In the genomic region with DNA sequence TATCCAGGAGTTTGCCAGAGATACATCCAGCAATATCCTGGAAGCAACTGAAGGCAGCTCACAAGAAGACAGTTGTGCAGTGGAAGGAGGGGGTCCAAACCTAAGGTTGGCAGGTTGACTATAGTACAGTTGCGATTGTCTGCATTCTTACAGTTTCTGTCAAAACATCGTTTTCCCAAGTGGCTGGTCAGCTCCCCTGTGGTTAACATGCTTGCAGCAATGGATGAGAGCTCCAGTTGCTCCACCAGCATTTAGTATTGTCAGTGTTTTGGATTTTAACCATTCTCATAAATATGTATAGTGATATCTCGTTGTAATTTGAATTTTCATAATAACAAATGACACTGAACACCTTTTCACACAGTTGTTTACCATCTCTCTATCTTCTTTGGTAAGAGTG, we compare ENCODE assay signal across 11 cellular contexts. TPM values are rescaled to one million over a fixed set of nuclear protein-coding genes. Genes with fewer than 3 reads are reported as not detected.
DNase-seq lines count a peak whose midpoint lies in the region; ATAC-seq and TF ChIP-seq lines count a peak whose summit lies in the region.
"Had no signal": no experiment of that assay in that cellular context is flagged by ENCODE, and none has a peak within 500 bp of the region (broad histone marks: within the 10 kb centered on the region; RNA-seq: fewer than 3 reads in every experiment).

No MANE protein-coding gene starts in this region.

- H3K36me3 ChIP-seq in BLaER1 (peaks cover 7% of the 10 kb centered on the region; the same call in 1 of the 2 replicates), DOHH2 (ENCODE audit: control insufficient read depth, low read length) (peaks cover 58% of the 10 kb centered on the region)

- no peaks in the 10 kb centered on the region for H3K27me3 Mint-ChIP-seq in activated naive CD8-positive, alpha-beta T cell treated with anti-CD3 and anti-CD28 coated beads for 36 hours
- no peaks in the 10 kb centered on the region for H3K27me3 Mint-ChIP-seq in natural killer cell treated with Interleukin-12 subunit alpha and Interleukin-12 subunit beta and Interleukin-15 and Interleukin-18, amount 100 ng/mL, for 72 hours
- H3K27me3 Mint-ChIP-seq in progenitor cell of endocrine pancreas, result no peaks in the 10 kb centered on the region

- H3K4me3 Mint-ChIP-seq in activated naive CD8-positive, alpha-beta T cell treated with anti-CD3 and anti-CD28 coated beads for 36 hours, result peak overlapping the region; percentile 79
- H3K4me3 Mint-ChIP-seq in natural killer cell treated with Interleukin-12 subunit alpha and Interleukin-12 subunit beta and Interleukin-15 and Interleukin-18, amount 100 ng/mL, for 72 hours, result peak overlapping the region; percentile 89
- no peak overlapping the region for H3K4me3 Mint-ChIP-seq in progenitor cell of endocrine pancreas (ENCODE audit: low read depth)
- H3K4me3 Mint-ChIP-seq: HFFc6 had no signal

- peak overlapping the region; percentile 80 for H3K9ac ChIP-seq in BLaER1

- peaks cover 95% of the 10 kb centered on the region for H3K79me2 ChIP-seq in DOHH2 (ENCODE audit: control insufficient read depth, low read length)

- H3F3A ChIP-seq in DOHH2 (ENCODE audit: control insufficient read depth, insufficient read depth), result peaks cover 49% of the 10 kb centered on the region

- H3K27me3 ChIP-seq in BLaER1 (no peaks in the 10 kb centered on the region), DOHH2 (ENCODE audit: control insufficient read depth, low read length) (no peaks in the 10 kb centered on the region)

- no peak for ATAC-seq in natural killer cell treated with Interleukin-12 subunit alpha and Interleukin-12 subunit beta and Interleukin-15 and Interleukin-18, amount 100 ng/mL, for 72 hours
- ATAC-seq in GM18519 (IDR thresholded peaks at IDR 0.05; ENCODE audit: low FRiP score, unreplicated experiment), result no peak

- peaks cover 50% of the 10 kb centered on the region for H3K36me3 Mint-ChIP-seq in activated naive CD8-positive, alpha-beta T cell treated with anti-CD3 and anti-CD28 coated beads for 36 hours
- H3K36me3 Mint-ChIP-seq in natural killer cell treated with Interleukin-12 subunit alpha and Interleukin-12 subunit beta and Interleukin-15 and Interleukin-18, amount 100 ng/mL, for 72 hours, result peaks cover 7% of the 10 kb centered on the region
- no peaks in the 10 kb centered on the region for H3K36me3 Mint-ChIP-seq in progenitor cell of endocrine pancreas (ENCODE audit: insufficient read depth)

- TF ChIP-seq CTCF in DOHH2 (IDR thresholded peaks at IDR 0.05; ENCODE audit: low read depth, low read length, poor library complexity, severe bottlenecking) (no peak), progenitor cell of endocrine pancreas (IDR thresholded peaks at IDR 0.05; ENCODE audit: unreplicated experiment) (no peak)

- peak overlapping the region; percentile 98 for H3K27ac ChIP-seq in BLaER1
- H3K27ac ChIP-seq in DOHH2 (ENCODE audit: low read depth, low read length), result peak overlapping the region; percentile 99

- H3K27ac Mint-ChIP-seq in activated naive CD8-positive, alpha-beta T cell treated with anti-CD3 and anti-CD28 coated beads for 36 hours, result peak overlapping the region; percentile 99
- H3K27ac Mint-ChIP-seq in natural killer cell treated with Interleukin-12 subunit alpha and Interleukin-12 subunit beta and Interleukin-15 and Interleukin-18, amount 100 ng/mL, for 72 hours, result peak overlapping the region; percentile 83 to 99
- no peak overlapping the region for H3K27ac Mint-ChIP-seq in progenitor cell of endocrine pancreas
- H3K27ac Mint-ChIP-seq: HFFc6 had no signal

- H3K4me1 Mint-ChIP-seq in activated naive CD8-positive, alpha-beta T cell treated with anti-CD3 and anti-CD28 coated beads for 36 hours, result peaks cover 94% of the 10 kb centered on the region
- H3K4me1 Mint-ChIP-seq in natural killer cell treated with Interleukin-12 subunit alpha and Interleukin-12 subunit beta and Interleukin-15 and Interleukin-18, amount 100 ng/mL, for 72 hours (ENCODE audit: low read depth in 2 of 2), result peaks cover 76 to 85% of the 10 kb centered on the region in 2 donors
- H3K4me1 Mint-ChIP-seq in progenitor cell of endocrine pancreas (ENCODE audit: low read depth), result peaks cover 18% of the 10 kb centered on the region

- no peaks in the 10 kb centered on the region for H3K9me3 ChIP-seq in BLaER1
- H3K9me3 ChIP-seq in DOHH2 (ENCODE audit: control insufficient read depth, insufficient read depth, low read length), result no peaks in the 10 kb centered on the region

- H3K4me3 ChIP-seq in BLaER1 (peak overlapping the region; percentile 57), DOHH2 (ENCODE audit: low read length) (peak overlapping the region; percentile 68)

- H3K4me2 ChIP-seq in BLaER1, result peak overlapping the region; percentile 93
- peak overlapping the region; percentile 97 for H3K4me2 ChIP-seq in DOHH2 (ENCODE audit: low read length)

- peaks cover 100% of the 10 kb centered on the region for H3K4me1 ChIP-seq in BLaER1
- H3K4me1 ChIP-seq in DOHH2 (ENCODE audit: control insufficient read depth, low read length), result peaks cover 99% of the 10 kb centered on the region

- H3K9me3 Mint-ChIP-seq in activated naive CD8-positive, alpha-beta T cell treated with anti-CD3 and anti-CD28 coated beads for 36 hours, result peaks cover 1% of the 10 kb centered on the region
- H3K9me3 Mint-ChIP-seq in natural killer cell treated with Interleukin-12 subunit alpha and Interleukin-12 subunit beta and Interleukin-15 and Interleukin-18, amount 100 ng/mL, for 72 hours, result no peaks in the 10 kb centered on the region
- H3K9me3 Mint-ChIP-seq in progenitor cell of endocrine pancreas (ENCODE audit: low read depth), result no peaks in the 10 kb centered on the region
- H3K9me3 Mint-ChIP-seq: HFFc6 had no signal

- no peaks in the 10 kb centered on the region for H4K20me1 ChIP-seq in BLaER1
- no peaks in the 10 kb centered on the region for H4K20me1 ChIP-seq in DOHH2 (ENCODE audit: control insufficient read depth, insufficient read depth, low read depth, low read length)

- DNase-seq in activated naive CD8-positive, alpha-beta T cell treated with anti-CD3 and anti-CD28 coated beads for 36 hours, result no peak
- no peak for DNase-seq in natural killer cell treated with Interleukin-12 subunit alpha and Interleukin-12 subunit beta and Interleukin-15 and Interleukin-18, amount 100 ng/mL, for 72 hours (ENCODE audit: low spot score)
- no peak for DNase-seq in stimulated activated CD4-positive, alpha-beta T cell treated with anti-CD3 and anti-CD28 coated beads, Interleukin-15, amount 100 ng/mL, for 24 hours
- DNase-seq in progenitor cell of endocrine pancreas (ENCODE audit: low spot score, unreplicated experiment) (no peak), anterior cingulate cortex (lab: John Stamatoyannopoulos, UW) (no peak)
- DNase-seq: HFFc6, NCI-H1417 treated with DMSO at 0.1 percent for 48 hours, NCI-H524 had no signal

- no peaks in the 10 kb centered on the region for H3K9me2 ChIP-seq in DOHH2 (replicated peaks; ENCODE audit: control insufficient read depth, low read length)

RNA-seq across cellular contexts. Expression of gene KLF13, which starts 31.5 kb away (rescaled TPM):
- 100 to 1,000 TPM; 110 to 111 TPM for total RNA-seq in activated naive CD8-positive, alpha-beta T cell treated with anti-CD3 and anti-CD28 coated beads for 36 hours
- 100 to 1,000 TPM in 1 of 2 donors, 10 to 100 TPM in 1; 95.1 to 153 TPM for total RNA-seq in natural killer cell treated with Interleukin-12 subunit alpha and Interleukin-12 subunit beta and Interleukin-15 and Interleukin-18, amount 100 ng/mL, for 72 hours
- total RNA-seq in progenitor cell of endocrine pancreas, result 26.9 and 34.0 TPM in 2 replicates
